ENCODE assay signal across 9 cellular contexts in genomic region chr1:42946120-42947009, GRCh38. TPM values are rescaled to one million over a fixed set of nuclear protein-coding genes. Genes with fewer than 3 reads are reported as not detected.
DNase-seq lines count a peak whose midpoint lies in the region; ATAC-seq, FAIRE-seq and TF ChIP-seq lines count a peak whose summit lies in the region.
"Had no signal": no experiment of that assay in that cellular context is flagged by ENCODE, and none has a peak within 500 bp of the region (broad histone marks: within the 10 kb centered on the region; RNA-seq: fewer than 3 reads in every experiment).

No MANE protein-coding gene starts in this region.

- FAIRE-seq in endothelial cell of umbilical vein (lab: Jason Lieb, UNC) = peak; percentile 24

- H4K20me1 ChIP-seq in PC-9 (ENCODE audit: insufficient read depth) = no peaks in the 10 kb centered on the region
- H4K20me1 ChIP-seq in endothelial cell of umbilical vein (replicated peaks; ENCODE audit: control insufficient read depth, extremely low read depth, insufficient read depth, low read length) = no peaks in the 10 kb centered on the region

- peak overlapping the region; percentile 79 to 93 (median 90) for H3K27ac Mint-ChIP-seq in CD4-positive, CD25-positive, alpha-beta regulatory T cell
- peak overlapping the region; percentile 94 for H3K27ac Mint-ChIP-seq in osteocyte (ENCODE audit: unreplicated experiment)

- no peaks in the 10 kb centered on the region for H3K9me2 ChIP-seq in PC-9 (ENCODE audit: insufficient read depth)

- CTCF ChIA-PET in PC-9 (lab: Charles Lee) (no interaction called here), endothelial cell of umbilical vein (lab: Charles Lee) (interaction anchor here (0.9 to 1.0 kb wide), 2 partner anchors 23 to 127 kb away, joined by 4 to 5 read pairs; no protein-coding TSS in a partner anchor)

- no peak for DNase-seq in CD4-positive, CD25-positive, alpha-beta regulatory T cell
- DNase-seq in PC-9 = no peak
- DNase-seq in endothelial cell of umbilical vein (ENCODE audit: low read depth, low spot score) = no peak
- DNase-seq in osteocyte (ENCODE audit: extremely low spot score, unreplicated experiment) = no peak
- DNase-seq in cerebellum (ENCODE audit: low spot score) = no peak
- DNase-seq in cerebellar cortex (ENCODE audit: low spot score) = no peak
- no peak for DNase-seq in mucosa of gallbladder (ENCODE audit: low spot score)
- DNase-seq: DND-41 had no signal

- H3K4me1 ChIP-seq in CD4-positive, CD25-positive, alpha-beta regulatory T cell (ENCODE audit: control insufficient read depth, insufficient read depth, low read length, poor library complexity, severe bottlenecking) = peaks cover 95% of the 10 kb centered on the region
- H3K4me1 ChIP-seq in PC-9 (replicated peaks; ENCODE audit: insufficient read depth) = peaks cover 99% of the 10 kb centered on the region
- H3K4me1 ChIP-seq in endothelial cell of umbilical vein (ENCODE audit: control insufficient read depth, extremely low read depth, insufficient read depth, low read length) = peaks cover 36% of the 10 kb centered on the region

- H2AFZ ChIP-seq in PC-9 = no peak overlapping the region
- H2AFZ ChIP-seq in endothelial cell of umbilical vein (ENCODE audit: low read depth, low read length) = no peak overlapping the region

- H3K9ac ChIP-seq in endothelial cell of umbilical vein (replicated peaks; ENCODE audit: extremely low read depth, insufficient read depth, low read length) = no peak overlapping the region

- ATAC-seq in CD4-positive, CD25-positive, alpha-beta regulatory T cell (ENCODE audit: low read depth in 2 of 2) = no peak
- ATAC-seq in GM19324 (IDR thresholded peaks at IDR 0.05; ENCODE audit: low FRiP score, unreplicated experiment) = no peak

- peak overlapping the region; percentile 13 to 69 (median 36) for H3K4me3 Mint-ChIP-seq in CD4-positive, CD25-positive, alpha-beta regulatory T cell
- no peak overlapping the region for H3K4me3 Mint-ChIP-seq in osteocyte (ENCODE audit: unreplicated experiment)

- peaks cover 82% of the 10 kb centered on the region for H3F3A ChIP-seq in PC-9 (ENCODE audit: insufficient read depth, low read depth)

- BruUV-seq in PC-9 (replicated peaks; lab: Mats Ljungman, UMichigan) = no TSS peak
- no TSS peak for BruUV-seq in endothelial cell of umbilical vein (replicated peaks; lab: Mats Ljungman, UMichigan)

- H3K36me3 ChIP-seq in CD4-positive, CD25-positive, alpha-beta regulatory T cell (ENCODE audit: control insufficient read depth, insufficient read depth, low read length) = peaks cover 37% of the 10 kb centered on the region
- peaks cover 17% of the 10 kb centered on the region for H3K36me3 ChIP-seq in PC-9 (ENCODE audit: low read depth)
- no peaks in the 10 kb centered on the region for H3K36me3 ChIP-seq in endothelial cell of umbilical vein (ENCODE audit: control insufficient read depth in 2 of 2, extremely low read depth in 1 of 2, insufficient read depth in 2 of 2, low read length in 2 of 2)

- no peaks in the 10 kb centered on the region for H3K9me3 ChIP-seq in CD4-positive, CD25-positive, alpha-beta regulatory T cell (ENCODE audit: control insufficient read depth in 2 of 2, low read length in 2 of 2)
- no peaks in the 10 kb centered on the region for H3K9me3 ChIP-seq in PC-9 (ENCODE audit: insufficient read depth, low read depth)
- H3K9me3 ChIP-seq in endothelial cell of umbilical vein (replicated peaks; ENCODE audit: control insufficient read depth, insufficient read depth, low read length) = no peaks in the 10 kb centered on the region

- H3K79me2 ChIP-seq in PC-9 (ENCODE audit: low read depth) (peaks cover 89% of the 10 kb centered on the region), endothelial cell of umbilical vein (ENCODE audit: control insufficient read depth, insufficient read depth, low read length) (no peaks in the 10 kb centered on the region)

- no peaks in the 10 kb centered on the region for H3K9me3 Mint-ChIP-seq in CD4-positive, CD25-positive, alpha-beta regulatory T cell
- no peaks in the 10 kb centered on the region for H3K9me3 Mint-ChIP-seq in osteocyte (ENCODE audit: unreplicated experiment)

- H3K27ac ChIP-seq in CD4-positive, CD25-positive, alpha-beta regulatory T cell (ENCODE audit: insufficient read depth, low read length, poor library complexity, severe bottlenecking) = peak overlapping the region; percentile 43
- H3K27ac ChIP-seq in PC-9 (peak overlapping the region; percentile 99), endothelial cell of umbilical vein (ENCODE audit: insufficient read depth, low read depth, low read length) (no peak overlapping the region)

- peaks cover 18 to 97% (median 80%) of the 10 kb centered on the region in 4 donors for H3K4me1 Mint-ChIP-seq in CD4-positive, CD25-positive, alpha-beta regulatory T cell
- H3K4me1 Mint-ChIP-seq in osteocyte (ENCODE audit: unreplicated experiment) = peaks cover 98% of the 10 kb centered on the region

- no peaks in the 10 kb centered on the region for H3K9me1 ChIP-seq in endothelial cell of umbilical vein (replicated peaks; ENCODE audit: control insufficient read depth, extremely low read depth, insufficient read depth, low read length)

- intact Hi-C loops in PC-9 (cut with micrococcal nuclease; ENCODE audit: unreplicated experiment) = loop anchor here (10.0 kb wide), 1 partner anchor 588 kb away; the partner anchor contains the start of gene PTPRF
- intact Hi-C loops in endothelial cell of umbilical vein (cut with micrococcal nuclease) = no loop called here

- peak overlapping the region; percentile 39 for H3K4me3 ChIP-seq in CD4-positive, CD25-positive, alpha-beta regulatory T cell (ENCODE audit: low read depth, low read length)
- no peak overlapping the region for H3K4me3 ChIP-seq in PC-9
- H3K4me3 ChIP-seq in endothelial cell of umbilical vein (replicated peaks in 1 of 3; ENCODE audit: insufficient read depth in 1 of 3, low read depth in 1 of 3, low read length in 3 of 3) = no peak overlapping the region

- no peaks in the 10 kb centered on the region for H3K27me3 Mint-ChIP-seq in CD4-positive, CD25-positive, alpha-beta regulatory T cell
- H3K27me3 Mint-ChIP-seq in osteocyte (ENCODE audit: unreplicated experiment) = no peaks in the 10 kb centered on the region

- dilution Hi-C loops in endothelial cell of umbilical vein (cut with MboI; ENCODE audit: extremely low pct_ligation_motif_present, low sequenced_read_pairs) = no loop called here

- POLR2A ChIA-PET in PC-9 (lab: Charles Lee; ENCODE audit: unreplicated experiment) = interaction anchor here (1.0 kb wide), 1 partner anchor 16 kb away, joined by 6 read pairs; no protein-coding TSS in a partner anchor
- POLR2A ChIA-PET in endothelial cell of umbilical vein (lab: Charles Lee) = no interaction called here

- TF ChIP-seq CTCF in PC-9 (conservative IDR thresholded peaks at IDR 0.05) = no peak
- TF ChIP-seq CTCF in endothelial cell of umbilical vein (IDR thresholded peaks at IDR 0.05; ENCODE audit: extremely low read depth in 1 of 2, insufficient read depth in 1 of 2, low read depth in 1 of 2, low read length in 2 of 2) = no peak
- no peak for TF ChIP-seq CTCF in osteocyte (IDR thresholded peaks at IDR 0.05)

- H3K27me3 ChIP-seq in CD4-positive, CD25-positive, alpha-beta regulatory T cell (ENCODE audit: control insufficient read depth, insufficient read depth, low read length) = no peaks in the 10 kb centered on the region
- H3K27me3 ChIP-seq in PC-9 (ENCODE audit: insufficient read depth, low read depth) (no peaks in the 10 kb centered on the region), endothelial cell of umbilical vein (ENCODE audit: control insufficient read depth in 2 of 2, insufficient read depth in 2 of 2, low read length in 2 of 2) (no peaks in the 10 kb centered on the region)

- peak overlapping the region; percentile 78 for H3K4me2 ChIP-seq in PC-9
- no peak overlapping the region for H3K4me2 ChIP-seq in endothelial cell of umbilical vein (ENCODE audit: insufficient read depth, low read length)

- TF ChIP-seq POLR2A in endothelial cell of umbilical vein (IDR thresholded peaks at IDR 0.05; ENCODE audit: low read depth, low read length) = no peak

- H3K36me3 Mint-ChIP-seq in CD4-positive, CD25-positive, alpha-beta regulatory T cell = peaks cover 15% of the 10 kb centered on the region
- H3K36me3 Mint-ChIP-seq in osteocyte (ENCODE audit: unreplicated experiment) = peaks cover 26% of the 10 kb centered on the region

TF ChIP-seq in endothelial cell of umbilical vein, 7 proteins besides CTCF, POLR2A, EP300 and RAD21:
- TF ChIP-seq MYC (IDR thresholded peaks at IDR 0.05; ENCODE audit: low read depth, low read length) = no peak
- TF ChIP-seq JUN (IDR thresholded peaks at IDR 0.05; ENCODE audit: borderline replicate concordance, insufficient read depth, insufficient read length, low read depth) = no peak
- TF ChIP-seq, protein P1, sequence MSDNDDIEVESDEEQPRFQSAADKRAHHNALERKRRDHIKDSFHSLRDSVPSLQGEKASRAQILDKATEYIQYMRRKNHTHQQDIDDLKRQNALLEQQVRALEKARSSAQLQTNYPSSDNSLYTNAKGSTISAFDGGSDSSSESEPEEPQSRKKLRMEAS (IDR thresholded peaks at IDR 0.05; ENCODE audit: insufficient read depth, insufficient read length) = no peak
- TF ChIP-seq POLR2AphosphoS5 (IDR thresholded peaks at IDR 0.05; ENCODE audit: insufficient read depth, low read depth, low read length) = no peak
- no peak for TF ChIP-seq FOS (IDR thresholded peaks at IDR 0.05; ENCODE audit: borderline replicate concordance, insufficient read depth, low read length)
- TF ChIP-seq GATA2 (IDR thresholded peaks at IDR 0.05; ENCODE audit: insufficient read depth, insufficient read length, low read depth, low read length) = no peak
- no peak for TF ChIP-seq EZH2 (IDR thresholded peaks at IDR 0.05; ENCODE audit: borderline replicate concordance, low read depth, low read length, severe bottlenecking)
TF ChIP-seq in endothelial cell of umbilical vein: peak in this region for 0.

RNA-seq across cellular contexts. Expression of gene SLC2A1, which starts 12.3 kb away (rescaled TPM):
- 60.2 TPM for total RNA-seq in CD4-positive, CD25-positive, alpha-beta regulatory T cell
- polyA plus RNA-seq in CD4-positive, CD25-positive, alpha-beta regulatory T cell = 10 to 100 TPM; 22.0 to 25.5 (median 23.6) TPM
- total RNA-seq in PC-9 (2021) (327 and 337 TPM in 2 replicates), endothelial cell of umbilical vein (38.7 and 42.2 TPM in 2 replicates), osteocyte (200 and 236 TPM in 2 replicates), cerebellum (50.2 TPM), mucosa of gallbladder (142 TPM)
- 46.5 and 52.5 TPM in 2 replicates for polyA plus RNA-seq in endothelial cell of umbilical vein
- 21.5 and 24.7 TPM in 2 replicates for polyA plus RNA-seq in endothelial cell of umbilical vein (2011; cell fraction: cytosol; rRNA removed)
- polyA plus RNA-seq in endothelial cell of umbilical vein (2011; cell fraction: nucleus; rRNA removed) = 28.6 and 30.8 TPM in 2 replicates
- 15.0 and 15.9 TPM in 2 replicates for polyA plus RNA-seq in endothelial cell of umbilical vein (2012)
- polyA minus RNA-seq in endothelial cell of umbilical vein = 37.1 and 43.2 TPM in 2 replicates
- 19.2 TPM for polyA minus RNA-seq in endothelial cell of umbilical vein (2011; cell fraction: cytosol; rRNA and poly(A)+ RNA removed)
- polyA minus RNA-seq in endothelial cell of umbilical vein (2011; cell fraction: nucleus; rRNA and poly(A)+ RNA removed) = 21.7 and 24.7 TPM in 2 replicates
